ENCODE assay signal across 23 cellular contexts in the genomic region with DNA sequence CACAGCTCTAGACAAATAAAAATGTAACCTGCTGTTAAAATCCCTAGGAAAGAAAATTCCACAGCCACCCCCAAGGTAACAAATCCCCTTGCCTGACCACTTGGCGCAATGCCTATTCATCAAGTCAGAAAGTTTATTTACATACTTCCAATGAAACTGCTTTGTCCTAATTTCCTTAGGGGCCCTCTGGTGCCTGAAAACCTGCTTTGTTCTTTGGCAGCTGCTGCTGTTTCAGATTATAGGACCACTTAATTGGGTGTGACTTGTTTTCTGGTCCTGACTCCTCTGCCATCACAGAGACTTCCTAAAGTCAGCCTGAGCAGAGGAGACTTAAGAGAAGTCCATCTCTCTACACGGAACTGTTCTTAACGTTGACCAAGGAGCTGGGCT.
A peak's percentile ranks its signal among the peaks of the same experiment; 100 is the strongest.
DNase-seq lines count a peak whose midpoint lies in the region; ATAC-seq and TF ChIP-seq lines count a peak whose summit lies in the region.
"Had no signal": no experiment of that assay in that cellular context is flagged by ENCODE, and none has a peak within 500 bp of the region (broad histone marks: within the 10 kb centered on the region; RNA-seq: fewer than 3 reads in every experiment).

No MANE protein-coding gene starts in this region.

- peaks cover 50% of the 10 kb centered on the region for H3K4me1 Mint-ChIP-seq in brain
- H3K4me1 Mint-ChIP-seq in type B pancreatic cell (ENCODE audit: unreplicated experiment): peaks cover 33% of the 10 kb centered on the region
- H3K4me1 Mint-ChIP-seq: CD4-positive, alpha-beta memory T cell; naive thymus-derived CD8-positive, alpha-beta T cell; stimulated activated naive CD8-positive, alpha-beta T cell treated with anti-CD3 and anti-CD28 coated beads, Interleukin-15, amount 100 ng/mL, for 72 hours had no signal

- H3K4me3 Mint-ChIP-seq in brain (peak overlapping the region in 1 of 5 experiments; percentile 44), type B pancreatic cell (no peak overlapping the region)
- H3K4me3 Mint-ChIP-seq: activated T-cell treated with anti-CD3 and anti-CD28 coated beads, Interleukin-2, amount 50 U/mL, for 72 hours; CD4-positive, alpha-beta memory T cell; naive thymus-derived CD8-positive, alpha-beta T cell; stimulated activated naive CD8-positive, alpha-beta T cell treated with anti-CD3 and anti-CD28 coated beads, Interleukin-15, amount 100 ng/mL, for 72 hours had no signal

- no peak for ATAC-seq in GM19351 (IDR thresholded peaks at IDR 0.05; ENCODE audit: unreplicated experiment)
- ATAC-seq in left cardiac atrium: no peak
- ATAC-seq: activated T-cell treated with anti-CD3 and anti-CD28 coated beads, Interleukin-2, amount 50 U/mL, for 72 hours; body of pancreas; naive thymus-derived CD8-positive, alpha-beta T cell; stimulated activated naive CD8-positive, alpha-beta T cell treated with anti-CD3 and anti-CD28 coated beads, Interleukin-15, amount 100 ng/mL, for 72 hours had no signal

- H3K9me3 Mint-ChIP-seq in brain (no peaks in the 10 kb centered on the region), type B pancreatic cell (peaks cover 4% of the 10 kb centered on the region)
- H3K9me3 Mint-ChIP-seq: activated T-cell treated with anti-CD3 and anti-CD28 coated beads, Interleukin-2, amount 50 U/mL, for 72 hours; CD4-positive, alpha-beta memory T cell; stimulated activated naive CD8-positive, alpha-beta T cell treated with anti-CD3 and anti-CD28 coated beads, Interleukin-15, amount 100 ng/mL, for 72 hours had no signal

- no peaks in the 10 kb centered on the region for H3K27me3 Mint-ChIP-seq in brain
- no peaks in the 10 kb centered on the region for H3K27me3 Mint-ChIP-seq in type B pancreatic cell

- H3K36me3 Mint-ChIP-seq in brain: no peaks in the 10 kb centered on the region
- H3K36me3 Mint-ChIP-seq in type B pancreatic cell: no peaks in the 10 kb centered on the region
- H3K36me3 Mint-ChIP-seq: CD4-positive, alpha-beta memory T cell; naive thymus-derived CD8-positive, alpha-beta T cell had no signal

- TF ChIP-seq CTCF in brain (conservative IDR thresholded peaks at IDR 0.05) (no peak), type B pancreatic cell (conservative IDR thresholded peaks at IDR 0.05) (no peak)

- H3K27ac Mint-ChIP-seq in brain (peak overlapping the region in 3 of 5 experiments; percentile 43 to 89 (median 74)), type B pancreatic cell (peak overlapping the region; percentile 48)
- H3K27ac Mint-ChIP-seq: activated T-cell treated with anti-CD3 and anti-CD28 coated beads, Interleukin-2, amount 50 U/mL, for 72 hours; CD4-positive, alpha-beta memory T cell; naive thymus-derived CD8-positive, alpha-beta T cell; stimulated activated naive CD8-positive, alpha-beta T cell treated with anti-CD3 and anti-CD28 coated beads, Interleukin-15, amount 100 ng/mL, for 72 hours had no signal

- DNase-seq in NCI-H345 (lab: John Stamatoyannopoulos, UW) (peak; percentile 26), NCI-H345 treated with DMSO at 0.1 percent for 48 hours (lab: John Stamatoyannopoulos, UW; ENCODE audit: unreplicated experiment) (no peak), NCI-H146 treated with DMSO at 0.1 percent for 48 hours (lab: John Stamatoyannopoulos, UW; ENCODE audit: unreplicated experiment) (peak; percentile 52), type B pancreatic cell (ENCODE audit: extremely low spot score, unreplicated experiment) (no peak), left cardiac atrium (no peak)
- DNase-seq in central memory CD4-positive, alpha-beta T cell: no peak
- DNase-seq: activated CD4-positive, alpha-beta T cell treated with anti-CD3 and anti-CD28 coated beads, Interleukin-2, amount 50 U/mL, for 4 hours; activated CD4-positive, CD25-positive, alpha-beta regulatory T cell; activated naive CD4-positive, alpha-beta T cell treated with Interleukin-2 at 50 U/mL for 16 hours; activated T-cell treated with anti-CD3 and anti-CD28 coated beads, Interleukin-2, amount 50 U/mL, for 72 hours; body of pancreas; CD4-positive, alpha-beta memory T cell; effector CD4-positive, alpha-beta T cell; MV-4-11; naive thymus-derived CD8-positive, alpha-beta T cell; NCI-H2029; NCI-H446; small intestine; stimulated activated CD8-positive, alpha-beta memory T cell treated with anti-CD3 and anti-CD28 coated beads, Interleukin-4, amount 100 ng/mL, for 48 hours; stimulated activated naive CD8-positive, alpha-beta T cell treated with anti-CD3 and anti-CD28 coated beads, Interleukin-15, amount 100 ng/mL, for 72 hours; T-helper 1 cell had no signal

- intact Hi-C loops in left cardiac atrium (cut with DNase I): no loop called here

Comparison
In these comparisons a context has a peak if more than half of its experiments do, and no peak if none do; other contexts are left out.
1. DNase-seq: peak in NCI-H345 (single experiment) and NCI-H146 treated with DMSO at 0.1 percent for 48 hours (single experiment); none in NCI-H345 treated with DMSO at 0.1 percent for 48 hours (single experiment), type B pancreatic cell (single experiment), left cardiac atrium (single experiment) and central memory CD4-positive, alpha-beta T cell (single experiment).